9 cellular contexts compared by ENCODE assay signal in genomic region chr18:44758821-44759624, GRCh38.
A peak's percentile ranks its signal among the peaks of the same experiment; 100 is the strongest.
DNase-seq lines count a peak whose midpoint lies in the region; ATAC-seq and FAIRE-seq lines count a peak whose summit lies in the region.
"Had no signal": no experiment of that assay in that cellular context is flagged by ENCODE, and none has a peak within 500 bp of the region (broad histone marks: within the 10 kb centered on the region; RNA-seq: fewer than 3 reads in every experiment).

No MANE protein-coding gene starts in this region.

- H3K4me1 Mint-ChIP-seq in activated naive CD4-positive, alpha-beta T cell treated with anti-CD3 and anti-CD28 coated beads, Interleukin-2, amount 10 ng/mL, durations not matched to agents 7 days and 5 days = peaks cover 28% of the 10 kb centered on the region

- peak; percentile 60 for DNase-seq in activated naive CD4-positive, alpha-beta T cell treated with Interleukin-2 at 50 U/mL for 16 hours
- no peak for DNase-seq in activated naive CD4-positive, alpha-beta T cell (lab: John Stamatoyannopoulos, UW)
- DNase-seq in activated naive CD4-positive, alpha-beta T cell treated with anti-CD3 and anti-CD28 coated beads, Interleukin-2, amount 10 ng/mL, durations not matched to agents 7 days and 5 days = peak; percentile 56
- DNase-seq in stimulated activated CD4-positive, alpha-beta T cell treated with anti-CD3 and anti-CD28 coated beads, Interleukin-4, amount 100 ng/mL, for 48 hours (ENCODE audit: low read depth in 2 of 2) = peak; percentile 35 to 62
- no peak for DNase-seq in RCC 7860 (ENCODE audit: low spot score)
- DNase-seq in NCI-H1694 (lab: John Stamatoyannopoulos, UW) = no peak
- no peak for DNase-seq in G401 (ENCODE audit: low spot score)

- peak overlapping the region; percentile 97 for H3K27ac Mint-ChIP-seq in activated naive CD4-positive, alpha-beta T cell treated with anti-CD3 and anti-CD28 coated beads, Interleukin-2, amount 10 ng/mL, durations not matched to agents 7 days and 5 days

- in situ Hi-C loops in G401 (cut with HindIII; ENCODE audit: low sequenced_read_pairs) = no loop called here

- H3K27me3 Mint-ChIP-seq in activated naive CD4-positive, alpha-beta T cell treated with anti-CD3 and anti-CD28 coated beads, Interleukin-2, amount 10 ng/mL, durations not matched to agents 7 days and 5 days = peaks cover 30% of the 10 kb centered on the region

- H3K9me3 Mint-ChIP-seq in activated naive CD4-positive, alpha-beta T cell treated with anti-CD3 and anti-CD28 coated beads, Interleukin-2, amount 10 ng/mL, durations not matched to agents 7 days and 5 days = no peaks in the 10 kb centered on the region

- H3K4me3 Mint-ChIP-seq in activated naive CD4-positive, alpha-beta T cell treated with anti-CD3 and anti-CD28 coated beads, Interleukin-2, amount 10 ng/mL, durations not matched to agents 7 days and 5 days = peak overlapping the region; percentile 38

- H3K36me3 Mint-ChIP-seq in activated naive CD4-positive, alpha-beta T cell treated with anti-CD3 and anti-CD28 coated beads, Interleukin-2, amount 10 ng/mL, durations not matched to agents 7 days and 5 days = peaks cover 16% of the 10 kb centered on the region

- FAIRE-seq in RCC 7860 (lab: Jason Lieb, UNC) = no peak
- FAIRE-seq: islet of Langerhans had no signal

- peak; percentile 93 for ATAC-seq in HG03460 (IDR thresholded peaks at IDR 0.05; ENCODE audit: unreplicated experiment)

- CTCF ChIA-PET in activated naive CD4-positive, alpha-beta T cell treated with anti-CD3 and anti-CD28 coated beads, Interleukin-2, amount 10 ng/mL, durations not matched to agents 7 days and 5 days (lab: Charles Lee) = interaction anchor here (1.1 to 1.5 kb wide), 3 partner anchors 8 to 40 kb away, joined by 3 to 8 read pairs (median 6); no protein-coding TSS in a partner anchor

Comparison
In these comparisons a context has a peak if more than half of its experiments do, and no peak if none do; other contexts are left out.
1. DNase-seq: peak in activated naive CD4-positive, alpha-beta T cell treated with Interleukin-2 at 50 U/mL for 16 hours (single experiment), activated naive CD4-positive, alpha-beta T cell treated with anti-CD3 and anti-CD28 coated beads, Interleukin-2, amount 10 ng/mL, durations not matched to agents 7 days and 5 days (single experiment) and stimulated activated CD4-positive, alpha-beta T cell treated with anti-CD3 and anti-CD28 coated beads, Interleukin-4, amount 100 ng/mL, for 48 hours (2 of 2); none in activated naive CD4-positive, alpha-beta T cell (0 of 4), RCC 7860 (single experiment), NCI-H1694 (single experiment) and G401 (single experiment).